ENCODE assay signal across 1 cellular context in genomic region chr12:51139292-51139844, GRCh38.
TF ChIP-seq lines count a peak whose summit lies in the region.

No MANE protein-coding gene starts in this region.

TF ChIP-seq in GM23338, 12 proteins besides CTCF, POLR2A, EP300 and RAD21 (continued from another document):
- TF ChIP-seq, protein P1, sequence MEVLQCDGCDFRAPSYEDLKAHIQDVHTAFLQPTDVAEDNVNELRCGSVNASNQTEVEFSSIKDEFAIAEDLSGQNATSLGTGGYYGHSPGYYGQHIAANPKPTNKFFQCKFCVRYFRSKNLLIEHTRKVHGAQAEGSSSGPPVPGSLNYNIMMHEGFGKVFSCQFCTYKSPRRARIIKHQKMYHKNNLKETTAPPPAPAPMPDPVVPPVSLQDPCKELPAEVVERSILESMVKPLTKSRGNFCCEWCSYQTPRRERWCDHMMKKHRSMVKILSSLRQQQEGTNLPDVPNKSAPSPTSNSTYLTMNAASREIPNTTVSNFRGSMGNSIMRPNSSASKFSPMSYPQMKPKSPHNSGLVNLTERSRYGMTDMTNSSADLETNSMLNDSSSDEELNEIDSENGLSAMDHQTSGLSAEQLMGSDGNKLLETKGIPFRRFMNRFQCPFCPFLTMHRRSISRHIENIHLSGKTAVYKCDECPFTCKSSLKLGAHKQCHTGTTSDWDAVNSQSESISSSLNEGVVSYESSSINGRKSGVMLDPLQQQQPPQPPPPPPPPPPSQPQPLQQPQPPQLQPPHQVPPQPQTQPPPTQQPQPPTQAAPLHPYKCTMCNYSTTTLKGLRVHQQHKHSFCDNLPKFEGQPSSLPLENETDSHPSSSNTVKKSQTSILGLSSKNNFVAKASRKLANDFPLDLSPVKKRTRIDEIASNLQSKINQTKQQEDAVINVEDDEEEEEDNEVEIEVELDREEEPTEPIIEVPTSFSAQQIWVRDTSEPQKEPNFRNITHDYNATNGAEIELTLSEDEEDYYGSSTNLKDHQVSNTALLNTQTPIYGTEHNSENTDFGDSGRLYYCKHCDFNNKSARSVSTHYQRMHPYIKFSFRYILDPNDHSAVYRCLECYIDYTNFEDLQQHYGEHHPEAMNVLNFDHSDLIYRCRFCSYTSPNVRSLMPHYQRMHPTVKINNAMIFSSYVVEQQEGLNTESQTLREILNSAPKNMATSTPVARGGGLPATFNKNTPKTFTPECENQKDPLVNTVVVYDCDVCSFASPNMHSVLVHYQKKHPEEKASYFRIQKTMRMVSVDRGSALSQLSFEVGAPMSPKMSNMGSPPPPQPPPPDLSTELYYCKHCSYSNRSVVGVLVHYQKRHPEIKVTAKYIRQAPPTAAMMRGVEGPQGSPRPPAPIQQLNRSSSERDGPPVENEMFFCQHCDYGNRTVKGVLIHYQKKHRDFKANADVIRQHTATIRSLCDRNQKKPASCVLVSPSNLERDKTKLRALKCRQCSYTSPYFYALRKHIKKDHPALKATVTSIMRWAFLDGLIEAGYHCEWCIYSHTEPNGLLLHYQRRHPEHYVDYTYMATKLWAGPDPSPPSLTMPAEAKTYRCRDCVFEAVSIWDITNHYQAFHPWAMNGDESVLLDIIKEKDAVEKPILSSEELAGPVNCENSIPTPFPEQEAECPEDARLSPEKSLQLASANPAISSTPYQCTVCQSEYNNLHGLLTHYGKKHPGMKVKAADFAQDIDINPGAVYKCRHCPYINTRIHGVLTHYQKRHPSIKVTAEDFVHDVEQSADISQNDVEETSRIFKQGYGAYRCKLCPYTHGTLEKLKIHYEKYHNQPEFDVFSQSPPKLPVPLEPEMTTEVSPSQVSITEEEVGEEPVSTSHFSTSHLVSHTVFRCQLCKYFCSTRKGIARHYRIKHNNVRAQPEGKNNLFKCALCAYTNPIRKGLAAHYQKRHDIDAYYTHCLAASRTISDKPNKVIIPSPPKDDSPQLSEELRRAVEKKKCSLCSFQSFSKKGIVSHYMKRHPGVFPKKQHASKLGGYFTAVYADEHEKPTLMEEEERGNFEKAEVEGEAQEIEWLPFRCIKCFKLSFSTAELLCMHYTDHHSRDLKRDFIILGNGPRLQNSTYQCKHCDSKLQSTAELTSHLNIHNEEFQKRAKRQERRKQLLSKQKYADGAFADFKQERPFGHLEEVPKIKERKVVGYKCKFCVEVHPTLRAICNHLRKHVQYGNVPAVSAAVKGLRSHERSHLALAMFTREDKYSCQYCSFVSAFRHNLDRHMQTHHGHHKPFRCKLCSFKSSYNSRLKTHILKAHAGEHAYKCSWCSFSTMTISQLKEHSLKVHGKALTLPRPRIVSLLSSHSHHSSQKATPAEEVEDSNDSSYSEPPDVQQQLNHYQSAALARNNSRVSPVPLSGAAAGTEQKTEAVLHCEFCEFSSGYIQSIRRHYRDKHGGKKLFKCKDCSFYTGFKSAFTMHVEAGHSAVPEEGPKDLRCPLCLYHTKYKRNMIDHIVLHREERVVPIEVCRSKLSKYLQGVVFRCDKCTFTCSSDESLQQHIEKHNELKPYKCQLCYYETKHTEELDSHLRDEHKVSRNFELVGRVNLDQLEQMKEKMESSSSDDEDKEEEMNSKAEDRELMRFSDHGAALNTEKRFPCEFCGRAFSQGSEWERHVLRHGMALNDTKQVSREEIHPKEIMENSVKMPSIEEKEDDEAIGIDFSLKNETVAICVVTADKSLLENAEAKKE (CRISPR knock-in tag; IDR thresholded peaks at IDR 0.05) = no peak
- TF ChIP-seq STAT1 (IDR thresholded peaks at IDR 0.05; ENCODE audit: unreplicated experiment) = no peak
- TF ChIP-seq ETS1 (IDR thresholded peaks at IDR 0.05) = no peak
- no peak for TF ChIP-seq EZH2phosphoT487 (IDR thresholded peaks at IDR 0.05; ENCODE audit: unreplicated experiment)
